Comparison of ENCODE assay signal across 1 cellular context in the genomic region with DNA sequence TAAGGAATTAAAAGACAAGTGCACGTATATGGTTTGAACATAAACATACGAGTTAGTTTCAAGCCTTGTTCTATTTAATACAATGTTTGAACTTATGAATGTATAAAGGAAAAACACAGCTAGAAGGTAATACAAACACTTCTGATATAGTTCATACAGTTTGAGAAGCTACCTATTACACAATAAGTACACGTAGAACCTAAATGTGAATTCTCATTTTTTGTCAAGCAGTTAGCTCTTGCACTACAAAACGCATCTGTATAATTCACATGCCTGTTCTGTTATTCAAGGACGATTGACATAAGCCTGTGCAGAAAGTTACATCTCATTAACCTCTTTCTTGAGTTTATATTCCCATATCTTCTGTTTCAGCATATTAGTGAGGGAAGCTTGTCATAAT.
A peak's percentile ranks its signal among the peaks of the same experiment; 100 is the strongest.
TF ChIP-seq lines count a peak whose summit lies in the region.

No MANE protein-coding gene starts in this region.

TF ChIP-seq in HepG2, 621 proteins besides CTCF, POLR2A, EP300 and RAD21:
- TF ChIP-seq CEBPB (IDR thresholded peaks at IDR 0.05; ENCODE audit: borderline replicate concordance, low read depth, low read length) (peak; percentile 55; the same call in 1 of the 2 replicates), TCF12 (IDR thresholded peaks at IDR 0.05) (no peak), TCF12 (CRISPR knock-in tag; IDR thresholded peaks at IDR 0.05) (no peak), ZSCAN20 (CRISPR knock-in tag; IDR thresholded peaks at IDR 0.05; ENCODE audit: borderline replicate concordance) (no peak)
TF ChIP-seq in HepG2: peak in this region for 1.
